6 cellular contexts compared by ENCODE assay signal in genomic region chr9:72270359-72270758, GRCh38.
DNase-seq lines count a peak whose midpoint lies in the region; ATAC-seq, FAIRE-seq and TF ChIP-seq lines count a peak whose summit lies in the region.
"Not testable (repeated sequence)": the region's sequence is repeated elsewhere in the genome, so short reads cannot be mapped to it uniquely, and the experiment has no call there.

No MANE protein-coding gene starts in this region.

- H4K91ac ChIP-seq in trophoblast cell (ENCODE audit: low read depth, low read length) = not testable (repeated sequence)

- H2AK5ac ChIP-seq in trophoblast cell (ENCODE audit: low read length) = not testable (repeated sequence)

- H4K8ac ChIP-seq in trophoblast cell (ENCODE audit: low read depth, low read length) = not testable (repeated sequence)

- H3K4me1 Mint-ChIP-seq in WTC11 = not testable (repeated sequence)

- not testable (repeated sequence) for H3K36me3 ChIP-seq in HEK293 (ENCODE audit: control insufficient read depth in 2 of 2, insufficient read depth in 1 of 2, low read length in 2 of 2); K562 (ENCODE audit: control insufficient read depth, insufficient read depth, low read length); esophagus muscularis mucosa; HepG2 (replicated peaks in 1 of 2; ENCODE audit: control insufficient read depth in 1 of 2, insufficient read depth in 2 of 2, low read length in 2 of 2); trophoblast cell (ENCODE audit: control insufficient read depth in 1 of 2, insufficient read depth in 2 of 2, low read length in 2 of 2)

- not testable (repeated sequence) for ATAC-seq in WTC11, K562, HepG2

- H3K27ac Mint-ChIP-seq in WTC11 = not testable (repeated sequence)

- H2BK5ac ChIP-seq in trophoblast cell (ENCODE audit: low read depth, low read length, poor library complexity) = not testable (repeated sequence)

- H4K20me1 ChIP-seq in K562 (replicated peaks; ENCODE audit: control insufficient read depth, insufficient read depth, low read length); HepG2 (ENCODE audit: insufficient read depth, low read length): not testable (repeated sequence)

- not testable (repeated sequence) for TF ChIP-seq POLR2A in K562 (conservative IDR thresholded peaks at IDR 0.05); esophagus muscularis mucosa (IDR thresholded peaks at IDR 0.05; ENCODE audit: low read depth); HepG2 (IDR thresholded peaks at IDR 0.05; ENCODE audit: insufficient read depth in 1 of 2, low read depth in 2 of 2, low read length in 2 of 2)

- not testable (repeated sequence) for H3K23ac ChIP-seq in trophoblast cell (ENCODE audit: low read length)

- H3K9ac ChIP-seq in K562 (ENCODE audit: insufficient read depth in 1 of 2, low read depth in 2 of 2, low read length in 2 of 2); HepG2 (ENCODE audit: insufficient read depth, low read depth, low read length); trophoblast cell (ENCODE audit: low read length): not testable (repeated sequence)

- not testable (repeated sequence) for DNase-seq in WTC11 (ENCODE audit: low spot score); K562 (ENCODE audit: extremely low read depth in 1 of 4, low spot score in 3 of 4); HepG2 (ENCODE audit: low spot score); trophoblast cell
- peak; percentile 42 for DNase-seq in esophagus muscularis mucosa (ENCODE audit: extremely low spot score)

- not testable (repeated sequence) for H3K79me1 ChIP-seq in trophoblast cell (ENCODE audit: low read length)

- not testable (repeated sequence) for H3K36me3 Mint-ChIP-seq in WTC11

- H3K79me2 ChIP-seq in K562 (ENCODE audit: control insufficient read depth, insufficient read depth, low read length); HepG2 (ENCODE audit: insufficient read depth, low read length); trophoblast cell (ENCODE audit: control insufficient read depth, insufficient read depth, low read length, poor library complexity): not testable (repeated sequence)

- intact Hi-C loops in K562 (cut with micrococcal nuclease) = loop anchor here (10.0 kb wide), 1 partner anchor 466 kb away; no protein-coding TSS in a partner anchor
- intact Hi-C loops in esophagus muscularis mucosa (cut with DNase I); HepG2 (cut with micrococcal nuclease; ENCODE audit: unreplicated experiment): not testable (repeated sequence)

- 10% methylated on average over 3 of the region's 3 CpGs for WGBS in K562 (ENCODE audit: insufficient coverage, low coverage, missing lambda C conversion rate)
- WGBS in esophagus muscularis mucosa = 100% methylated on average over 3 of the region's 3 CpGs
- 76% methylated on average over 3 of the region's 3 CpGs for WGBS in HepG2 (ENCODE audit: low lambda C conversion rate)
- WGBS in trophoblast cell (ENCODE audit: extremely low coverage, insufficient coverage, insufficient read length) = no CpG with 5 or more reads among the region's 3 CpGs

- H4K12ac ChIP-seq in trophoblast cell (ENCODE audit: low read depth, low read length) = not testable (repeated sequence)

- not testable (repeated sequence) for H3K4me2 ChIP-seq in K562 (ENCODE audit: insufficient read depth, low read length); HepG2 (ENCODE audit: low read depth, low read length); trophoblast cell (ENCODE audit: low read length)

- not testable (repeated sequence) for H2AFZ ChIP-seq in K562 (ENCODE audit: low read depth, low read length); HepG2 (ENCODE audit: low read length); trophoblast cell (ENCODE audit: insufficient read depth, low read length, poor library complexity)

- not testable (repeated sequence) for TF ChIP-seq RAD21 in K562 (CRISPR knock-in tag; conservative IDR thresholded peaks at IDR 0.05 in 1 of 2, IDR thresholded peaks at IDR 0.05 in 1 of 2); HepG2 (CRISPR knock-in tag; IDR thresholded peaks at IDR 0.05)

- H3K9me3 ChIP-seq in HEK293 (ENCODE audit: control insufficient read depth, insufficient read depth, low read depth, low read length); K562 (replicated peaks; ENCODE audit: control insufficient read depth, insufficient read depth, low read depth, low read length); esophagus muscularis mucosa; HepG2 (ENCODE audit: low read length); trophoblast cell (ENCODE audit: insufficient read depth, low read depth, low read length): not testable (repeated sequence)

- not testable (repeated sequence) for H3K9me1 ChIP-seq in K562 (ENCODE audit: control insufficient read depth, insufficient read depth, low read length)

- not testable (repeated sequence) for H3K4ac ChIP-seq in trophoblast cell (ENCODE audit: low read depth, low read length)

- CTCF ChIA-PET in HEK293 (lab: Yijun Ruan, JAX) = interaction anchor here (0.6 to 13.6 kb wide), 8 partner anchors 31 to 574 kb away, joined by 3 to 210 read pairs (median 3); no protein-coding TSS in a partner anchor
- CTCF ChIA-PET in WTC11 (lab: Charles Lee) = interaction anchor here (2.7 kb wide), 1 partner anchor 11 kb away, joined by 28 read pairs; no protein-coding TSS in a partner anchor
- CTCF ChIA-PET in K562 (lab: Yijun Ruan, JAX; ENCODE audit: low intra/inter-chr PET ratio) = not testable (repeated sequence)
- CTCF ChIA-PET in HepG2 (lab: Yijun Ruan, JAX; ENCODE audit: low intra/inter-chr PET ratio, low total read pairs) = interaction anchor here (1.5 kb wide), 1 partner anchor 67 kb away, joined by 4 read pairs; no protein-coding TSS in a partner anchor

- not testable (repeated sequence) for TF ChIP-seq CTCF in HEK293 (tag by site-specific recombination; IDR thresholded peaks at IDR 0.05); WTC11 (IDR thresholded peaks at IDR 0.05); K562 (IDR thresholded peaks at IDR 0.05 in 2 of 3, conservative IDR thresholded peaks at IDR 0.05 in 1 of 3; ENCODE audit: insufficient read depth in 2 of 3, low read depth in 1 of 3, low read length in 3 of 3); esophagus muscularis mucosa (IDR thresholded peaks at IDR 0.05); HepG2 (CRISPR knock-in tag; IDR thresholded peaks at IDR 0.05)

- H3K4me3 Mint-ChIP-seq in WTC11 = not testable (repeated sequence)

- H3K4me1 ChIP-seq in HEK293 (ENCODE audit: control insufficient read depth, insufficient read depth, low read length); K562 (replicated peaks in 1 of 2; ENCODE audit: control insufficient read depth in 2 of 2, insufficient read depth in 2 of 2, low read length in 2 of 2); esophagus muscularis mucosa; HepG2 (ENCODE audit: insufficient read depth, low read length); trophoblast cell (ENCODE audit: control insufficient read depth in 1 of 2, insufficient read depth in 2 of 2, low read length in 2 of 2): not testable (repeated sequence)

- not testable (repeated sequence) for H2BK12ac ChIP-seq in trophoblast cell (ENCODE audit: low read length)

- H3K14ac ChIP-seq in trophoblast cell (ENCODE audit: low read length) = not testable (repeated sequence)

- H3K27me3 ChIP-seq in K562 (ENCODE audit: control insufficient read depth in 2 of 2, insufficient read depth in 2 of 2, low read length in 2 of 2); esophagus muscularis mucosa; HepG2 (ENCODE audit: control insufficient read depth in 1 of 2, insufficient read depth in 2 of 2, low read length in 2 of 2); trophoblast cell (ENCODE audit: insufficient read depth, low read length): not testable (repeated sequence)

- FAIRE-seq in K562 (lab: Jason Lieb, UNC); HepG2 (lab: Jason Lieb, UNC): not testable (repeated sequence)

- H3K9me3 Mint-ChIP-seq in WTC11 = not testable (repeated sequence)

- not testable (repeated sequence) for H3K27me3 Mint-ChIP-seq in WTC11 (ENCODE audit: low read depth)

- not testable (repeated sequence) for TF ChIP-seq EP300 in K562 (IDR thresholded peaks at IDR 0.05; ENCODE audit: low read length); esophagus muscularis mucosa (IDR thresholded peaks at IDR 0.05); HepG2 (IDR thresholded peaks at IDR 0.05; ENCODE audit: low read depth in 2 of 2, low read length in 2 of 2); HepG2 (CRISPR knock-in tag; IDR thresholded peaks at IDR 0.05; ENCODE audit: borderline replicate concordance)

- not testable (repeated sequence) for BruUV-seq in K562 (replicated peaks; lab: Mats Ljungman, UMichigan); HepG2 (replicated peaks; lab: Mats Ljungman, UMichigan)

- not testable (repeated sequence) for H3K27ac ChIP-seq in HEK293 (ENCODE audit: extremely low read depth, low read depth, low read length); K562 (ENCODE audit: extremely low read depth, low read depth, low read length); esophagus muscularis mucosa (replicated peaks in 1 of 4); HepG2 (ENCODE audit: extremely low read length, insufficient read depth, low read length)
- H3K27ac ChIP-seq in trophoblast cell (ENCODE audit: low read depth, low read length) = peak overlapping the region; percentile 17

- POLR2A ChIA-PET in HEK293 (lab: Yijun Ruan, JAX); WTC11 (lab: Charles Lee); K562 (lab: Yijun Ruan, JAX); HepG2 (lab: Yijun Ruan, JAX): not testable (repeated sequence)

- not testable (repeated sequence) for H3K18ac ChIP-seq in trophoblast cell (ENCODE audit: low read length)

- not testable (repeated sequence) for H3K4me3 ChIP-seq in HEK293 (ENCODE audit: low read depth, low read length); K562; esophagus muscularis mucosa; HepG2 (replicated peaks in 1 of 3; ENCODE audit: insufficient read depth in 1 of 3, low read depth in 2 of 3, low read length in 3 of 3); trophoblast cell (ENCODE audit: low read depth, low read length)

- in situ Hi-C loops in K562 (cut with MboI) (loop anchor here (5.0 to 25.0 kb wide), 5 partner anchors 233 to 1358 kb away; no protein-coding TSS in a partner anchor), HepG2 (cut with HindIII; ENCODE audit: extremely low pct_ligation_motif_present, low pct_unique_long_range_greater_than_20kb) (loop anchor here (5.0 kb wide), 2 partner anchors 68 to 233 kb away; no protein-coding TSS in a partner anchor)

- not testable (repeated sequence) for H2BK120ac ChIP-seq in trophoblast cell (ENCODE audit: insufficient read depth, low read length, poor library complexity)
